In genomic region chr14:56002876-56003625, GRCh38 we compare ENCODE assay signal across 9 cellular contexts.
A peak's percentile ranks its signal among the peaks of the same experiment; 100 is the strongest.
DNase-seq lines count a peak whose midpoint lies in the region; ATAC-seq and TF ChIP-seq lines count a peak whose summit lies in the region.
"Had no signal": no experiment of that assay in that cellular context is flagged by ENCODE, and none has a peak within 500 bp of the region (broad histone marks: within the 10 kb centered on the region; RNA-seq: fewer than 3 reads in every experiment).

No MANE protein-coding gene starts in this region.

- H3K4me3 Mint-ChIP-seq in activated naive CD4-positive, alpha-beta T cell treated with anti-CD3 and anti-CD28 coated beads for 36 hours, result no peak overlapping the region

- H3K9me3 Mint-ChIP-seq in activated naive CD4-positive, alpha-beta T cell treated with anti-CD3 and anti-CD28 coated beads for 36 hours, result peaks cover 9% of the 10 kb centered on the region

- peaks cover 59% of the 10 kb centered on the region for H3K27me3 Mint-ChIP-seq in activated naive CD4-positive, alpha-beta T cell treated with anti-CD3 and anti-CD28 coated beads for 36 hours (ENCODE audit: low read depth)

- POLR2A ChIA-PET in HEK293T (lab: Yijun Ruan, JAX), result no interaction called here

- ATAC-seq in GM21381 (IDR thresholded peaks at IDR 0.05; ENCODE audit: unreplicated experiment) (peak; percentile 75), HG03460 (IDR thresholded peaks at IDR 0.05; ENCODE audit: unreplicated experiment) (peak; percentile 57)
- ATAC-seq: upper lobe of right lung had no signal

- CTCF ChIA-PET in activated naive CD4-positive, alpha-beta T cell treated with anti-CD3 and anti-CD28 coated beads for 36 hours (lab: Charles Lee), result no interaction called here
- CTCF ChIA-PET in HEK293T (lab: Yijun Ruan, JAX), result interaction anchor here (0.5 kb wide), 1 partner anchor 28 kb away, joined by 4 read pairs; no protein-coding TSS in a partner anchor

- no peaks in the 10 kb centered on the region for H3K36me3 Mint-ChIP-seq in activated naive CD4-positive, alpha-beta T cell treated with anti-CD3 and anti-CD28 coated beads for 36 hours (ENCODE audit: low read depth)

- intact Hi-C loops in activated naive CD4-positive, alpha-beta T cell treated with anti-CD3 and anti-CD28 coated beads for 36 hours (cut with micrococcal nuclease), result loop anchor here (1.0 kb wide), 1 partner anchor 22 kb away; no protein-coding TSS in a partner anchor

- H3K27ac Mint-ChIP-seq in activated naive CD4-positive, alpha-beta T cell treated with anti-CD3 and anti-CD28 coated beads for 36 hours, result peak overlapping the region; percentile 30

- DNase-seq in activated naive CD4-positive, alpha-beta T cell treated with anti-CD3 and anti-CD28 coated beads for 36 hours, result peak; percentile 53
- DNase-seq in stimulated activated CD8-positive, alpha-beta memory T cell treated with anti-CD3 and anti-CD28 coated beads, Interleukin-4, amount 100 ng/mL, for 24 hours (ENCODE audit: low read depth), result peak; percentile 24
- DNase-seq in midbrain (lab: John Stamatoyannopoulos, UW) (no peak), HEK293T (ENCODE audit: extremely low spot score) (no peak), DMS79 treated with DMSO at 0.1 percent for 48 hours (lab: John Stamatoyannopoulos, UW) (no peak)
- DNase-seq: NCI-H524, upper lobe of right lung had no signal

- H3K4me1 Mint-ChIP-seq in activated naive CD4-positive, alpha-beta T cell treated with anti-CD3 and anti-CD28 coated beads for 36 hours (ENCODE audit: low read depth), result peaks cover 36% of the 10 kb centered on the region

TF ChIP-seq in HEK293T, 16 proteins besides CTCF, POLR2A, EP300 and RAD21:
- TF ChIP-seq LEF1 (IDR thresholded peaks at IDR 0.05; ENCODE audit: borderline replicate concordance) (no peak), ELF4 (IDR thresholded peaks at IDR 0.05) (no peak)

Comparison
In these comparisons a context has a peak if more than half of its experiments do, and no peak if none do; other contexts are left out.
1. DNase-seq: peak in activated naive CD4-positive, alpha-beta T cell treated with anti-CD3 and anti-CD28 coated beads for 36 hours (single experiment) and stimulated activated CD8-positive, alpha-beta memory T cell treated with anti-CD3 and anti-CD28 coated beads, Interleukin-4, amount 100 ng/mL, for 24 hours (single experiment); none in midbrain (single experiment), HEK293T (single experiment) and DMS79 treated with DMSO at 0.1 percent for 48 hours (single experiment).